ENCODE assay signal across 8 cellular contexts in the genomic region with DNA sequence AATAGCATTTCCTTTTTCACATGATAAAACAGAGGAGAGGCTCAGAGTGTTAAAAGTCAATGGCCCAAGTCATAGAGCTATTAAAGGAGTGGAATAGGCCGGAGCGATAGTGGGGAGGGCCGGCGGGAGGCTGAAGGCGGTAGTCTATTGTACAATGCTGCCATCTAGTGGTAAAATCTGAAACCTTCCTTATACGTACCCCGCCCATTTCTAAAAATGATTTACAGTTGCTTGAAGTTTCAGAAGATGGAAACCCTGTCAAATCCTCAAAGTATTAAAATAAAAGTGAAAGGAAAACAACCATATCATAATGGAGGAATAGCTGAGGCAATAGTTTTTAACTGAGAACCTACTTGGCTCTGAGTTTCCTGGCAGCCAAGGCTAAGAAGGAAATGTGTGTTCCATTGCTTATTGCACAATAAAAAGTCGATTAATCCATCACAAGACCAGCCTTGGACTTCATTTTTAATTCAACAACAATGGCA.
DNase-seq lines count a peak whose midpoint lies in the region; FAIRE-seq and TF ChIP-seq lines count a peak whose summit lies in the region.

No MANE protein-coding gene starts in this region.

- peaks cover 65% of the 10 kb centered on the region for H3K4me1 Mint-ChIP-seq in HFFc6 (ENCODE audit: low read depth)

- H3K36me3 Mint-ChIP-seq in HFFc6 (ENCODE audit: low read depth): peaks cover 7% of the 10 kb centered on the region; the same call in 1 of the 2 replicates

- DNase-seq in AG10803 (ENCODE audit: low read depth): peak; percentile 57
- DNase-seq in GM12891 (ENCODE audit: insufficient read length, low spot score): peak; percentile 48
- peak; percentile 50 for DNase-seq in HFFc6
- DNase-seq in M059J (ENCODE audit: low read depth): peak; percentile 61
- DNase-seq in SK-N-DZ (ENCODE audit: low spot score): peak; percentile 65
- peak; percentile 74 to 81 for DNase-seq in cardiac fibroblast (ENCODE audit: low read depth in 2 of 2)
- peak; percentile 80 for DNase-seq in left kidney (ENCODE audit: low read depth, low spot score)
- DNase-seq in stromal cell of bone marrow (ENCODE audit: low read depth): peak; percentile 42

- peak; percentile 66 for FAIRE-seq in GM12891 (lab: Jason Lieb, UNC)

- H3K27ac Mint-ChIP-seq in HFFc6: no peak overlapping the region

- H3K4me3 Mint-ChIP-seq in HFFc6: no peak overlapping the region

- H3K27me3 Mint-ChIP-seq in HFFc6 (ENCODE audit: insufficient read depth): peaks cover 6% of the 10 kb centered on the region

- H3K4me3 ChIP-seq in AG10803 (ENCODE audit: low read length): no peak overlapping the region
- no peak overlapping the region for H3K4me3 ChIP-seq in cardiac fibroblast (replicated peaks in 1 of 2; ENCODE audit: low read depth in 2 of 2, low read length in 2 of 2)

- TF ChIP-seq POLR2A in GM12891 (IDR thresholded peaks at IDR 0.05; ENCODE audit: low read depth, low read length): no peak

- TF ChIP-seq CTCF in AG10803 (conservative IDR thresholded peaks at IDR 0.05; ENCODE audit: low read length) (peak; percentile 72), HFFc6 (IDR thresholded peaks at IDR 0.05) (peak; percentile 96), cardiac fibroblast (IDR thresholded peaks at IDR 0.05; ENCODE audit: low read depth, low read length) (peak; percentile 59)

- peaks cover 7% of the 10 kb centered on the region for H3K9me3 Mint-ChIP-seq in HFFc6

TF ChIP-seq in GM12891, 5 proteins besides CTCF, POLR2A, EP300 and RAD21:
- TF ChIP-seq TAF1 (IDR thresholded peaks at IDR 0.05; ENCODE audit: low read depth, low read length) (no peak), POU2F2 (IDR thresholded peaks at IDR 0.05; ENCODE audit: low read depth, low read length) (no peak), PAX5 (IDR thresholded peaks at IDR 0.05; ENCODE audit: insufficient read depth, low read length, severe bottlenecking) (no peak), SPI1 (IDR thresholded peaks at IDR 0.05; ENCODE audit: low read depth, low read length) (no peak), POLR2AphosphoS5 (IDR thresholded peaks at IDR 0.05; ENCODE audit: low read depth, low read length) (no peak)
